ENCODE assay signal across 28 cellular contexts in the genomic region with DNA sequence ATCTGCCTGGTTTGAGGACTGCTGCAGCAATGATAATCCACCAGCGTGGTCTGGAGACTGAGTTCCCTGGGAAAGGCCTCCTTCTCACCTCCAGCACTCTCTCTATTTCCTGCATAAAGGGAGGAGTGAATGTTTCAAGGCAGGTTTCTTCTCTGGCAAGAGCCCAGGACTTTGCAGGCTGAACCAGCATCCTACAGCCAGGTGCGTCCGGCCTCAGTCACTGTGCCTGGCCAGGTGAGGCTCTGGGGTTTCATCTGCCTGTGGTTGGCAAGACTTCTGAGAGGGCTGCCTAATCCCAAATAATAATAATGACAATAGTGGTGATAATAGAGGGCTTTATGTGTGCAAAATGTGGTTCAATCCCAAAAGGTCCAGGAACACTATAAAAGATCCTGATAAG.
"Had no signal": no experiment of that assay in that cellular context is flagged by ENCODE, and none has a peak within 500 bp of the region (broad histone marks: within the 10 kb centered on the region; RNA-seq: fewer than 3 reads in every experiment).

No MANE protein-coding gene starts in this region.

- H3K27me3 Mint-ChIP-seq: stimulated activated naive CD8-positive, alpha-beta T cell treated with anti-CD3 and anti-CD28 coated beads, Interleukin-15, amount 100 ng/mL, for 72 hours; stimulated activated naive CD8-positive, alpha-beta T cell treated with anti-CD3 and anti-CD28 coated beads, Interleukin-15, Interleukin-2, amounts not matched to agents 100 ng/mL and 50 ng/mL, for 24 hours; type B pancreatic cell had no signal

- H3K4me3 ChIP-seq: stomach, suprapubic skin, testis, thoracic aorta, thyroid gland, tibial artery, tibial nerve, transverse colon, upper lobe of left lung, upper lobe of right lung, uterus, vagina had no signal

- H3K36me3 ChIP-seq: stomach, suprapubic skin, thoracic aorta, thyroid gland, tibial artery, tibial nerve, transverse colon, upper lobe of left lung, upper lobe of right lung, uterus, vagina had no signal

- H3K27ac ChIP-seq: stomach, suprapubic skin, testis, thoracic aorta, thyroid gland, tibial artery, tibial nerve, transverse colon, upper lobe of left lung, upper lobe of right lung, uterus, vagina had no signal

- H3K4me1 ChIP-seq: suprapubic skin, testis, thyroid gland, tibial artery, tibial nerve, transverse colon, upper lobe of left lung, upper lobe of right lung, uterus, vagina had no signal

- H3K27me3 ChIP-seq: stomach, suprapubic skin, testis, thyroid gland, tibial artery, tibial nerve, transverse colon, upper lobe of left lung, upper lobe of right lung, uterus, vagina had no signal

- ATAC-seq: stimulated activated effector memory CD8-positive, alpha-beta T cell treated with anti-CD3 and anti-CD28 coated beads, Interleukin-12 subunit alpha, Interleukin-12 subunit beta, amount 100 ng/mL, for 72 hours; stimulated activated memory B cell treated with anti-CD40 and anti-IgM and Interleukin-4, amounts not matched to agents 10 μg/mL and 1 μg/mL and 100 μg/mL, for 72 hours; stimulated activated naive B cell treated with anti-CD40 and anti-IgM and Interleukin-4, amounts not matched to agents 10 μg/mL and 1 μg/mL and 100 μg/mL, for 72 hours; stimulated activated naive CD8-positive, alpha-beta T cell treated with anti-CD3 and anti-CD28 coated beads, Interleukin-15, amount 100 ng/mL, for 72 hours; stimulated activated naive CD8-positive, alpha-beta T cell treated with anti-CD3 and anti-CD28 coated beads, Interleukin-15, Interleukin-2, amounts not matched to agents 100 U/mL and 50 U/mL, for 24 hours; upper lobe of right lung had no signal

- H3K36me3 Mint-ChIP-seq: stimulated activated effector memory CD8-positive, alpha-beta T cell treated with anti-CD3 and anti-CD28 coated beads, Interleukin-12 subunit alpha, Interleukin-12 subunit beta, amount 100 ng/mL, for 72 hours; stimulated activated memory B cell treated with anti-CD40 and anti-IgM and Interleukin-4, amounts not matched to agents 10 μg/mL and 1 μg/mL and 100 μg/mL, for 72 hours; stimulated activated naive B cell treated with anti-CD40 and anti-IgM and Interleukin-4, amounts not matched to agents 10 μg/mL and 1 μg/mL and 100 μg/mL, for 72 hours had no signal

- H3K9me3 ChIP-seq: stomach, suprapubic skin, testis, thoracic aorta, thyroid gland, tibial artery, tibial nerve, transverse colon, upper lobe of left lung, upper lobe of right lung, uterus, vagina had no signal

- DNase-seq: stimulated activated CD4-positive, alpha-beta T cell treated with anti-CD3 and anti-CD28 coated beads, Interleukin-2, amount 100 ng/mL, for 48 hours; stimulated activated CD4-positive, alpha-beta T cell treated with anti-CD3 and anti-CD28 coated beads, Interleukin-4, amount 100 ng/mL, for 1 hour; stimulated activated CD4-positive, alpha-beta T cell treated with anti-CD3 and anti-CD28 coated beads, Interleukin-4, amount 100 ng/mL, for 24 hours; stimulated activated CD4-positive, alpha-beta T cell treated with anti-CD3 and anti-CD28 coated beads, Interleukin-4, amount 100 ng/mL, for 4 hours; stimulated activated CD8-positive, alpha-beta memory T cell treated with anti-CD3 and anti-CD28 coated beads, Interleukin-4, amount 100 ng/mL, for 48 hours; stimulated activated naive B cell treated with anti-CD40 and anti-IgM and Interleukin-4, amounts not matched to agents 10 μg/mL and 1 μg/mL and 100 μg/mL, for 72 hours; stimulated activated naive CD4-positive, alpha-beta T cell; stimulated activated naive CD4-positive, alpha-beta T cell treated with Interleukin-2 at 50 U/mL for 16 hours; stimulated activated naive CD8-positive, alpha-beta T cell treated with anti-CD3 and anti-CD28 coated beads, Interleukin-15, amount 100 ng/mL, for 72 hours; stimulated activated naive CD8-positive, alpha-beta T cell treated with anti-CD3 and anti-CD28 coated beads, Interleukin-15, Interleukin-2, amounts not matched to agents 100 U/mL and 50 U/mL, for 24 hours; stomach; substantia nigra; testis; thyroid gland; tibial artery; transverse colon; trophoblast cell; upper lobe of right lung; uterus had no signal

- H3K4me3 Mint-ChIP-seq: stimulated activated effector memory CD8-positive, alpha-beta T cell treated with anti-CD3 and anti-CD28 coated beads, Interleukin-12 subunit alpha, Interleukin-12 subunit beta, amount 100 ng/mL, for 72 hours; stimulated activated memory B cell treated with anti-CD40 and anti-IgM and Interleukin-4, amounts not matched to agents 10 μg/mL and 1 μg/mL and 100 μg/mL, for 72 hours; stimulated activated naive B cell treated with anti-CD40 and anti-IgM and Interleukin-4, amounts not matched to agents 10 μg/mL and 1 μg/mL and 100 μg/mL, for 72 hours; stimulated activated naive CD8-positive, alpha-beta T cell treated with anti-CD3 and anti-CD28 coated beads, Interleukin-15, amount 100 ng/mL, for 72 hours; stimulated activated naive CD8-positive, alpha-beta T cell treated with anti-CD3 and anti-CD28 coated beads, Interleukin-15, Interleukin-2, amounts not matched to agents 100 ng/mL and 50 ng/mL, for 24 hours; type B pancreatic cell had no signal

- H3K4me1 Mint-ChIP-seq: stimulated activated effector memory CD8-positive, alpha-beta T cell treated with anti-CD3 and anti-CD28 coated beads, Interleukin-12 subunit alpha, Interleukin-12 subunit beta, amount 100 ng/mL, for 72 hours; stimulated activated memory B cell treated with anti-CD40 and anti-IgM and Interleukin-4, amounts not matched to agents 10 μg/mL and 1 μg/mL and 100 μg/mL, for 72 hours; stimulated activated naive CD8-positive, alpha-beta T cell treated with anti-CD3 and anti-CD28 coated beads, Interleukin-15, amount 100 ng/mL, for 72 hours had no signal

- H3K9me3 Mint-ChIP-seq: stimulated activated naive CD8-positive, alpha-beta T cell treated with anti-CD3 and anti-CD28 coated beads, Interleukin-15, amount 100 ng/mL, for 72 hours; type B pancreatic cell had no signal

- H3K27ac Mint-ChIP-seq: stimulated activated effector memory CD8-positive, alpha-beta T cell treated with anti-CD3 and anti-CD28 coated beads, Interleukin-12 subunit alpha, Interleukin-12 subunit beta, amount 100 ng/mL, for 72 hours; stimulated activated memory B cell treated with anti-CD40 and anti-IgM and Interleukin-4, amounts not matched to agents 10 μg/mL and 1 μg/mL and 100 μg/mL, for 72 hours; stimulated activated naive B cell treated with anti-CD40 and anti-IgM and Interleukin-4, amounts not matched to agents 10 μg/mL and 1 μg/mL and 100 μg/mL, for 72 hours; stimulated activated naive CD8-positive, alpha-beta T cell treated with anti-CD3 and anti-CD28 coated beads, Interleukin-15, amount 100 ng/mL, for 72 hours; stimulated activated naive CD8-positive, alpha-beta T cell treated with anti-CD3 and anti-CD28 coated beads, Interleukin-15, Interleukin-2, amounts not matched to agents 100 ng/mL and 50 ng/mL, for 24 hours; type B pancreatic cell had no signal
